ENCODE assay signal across 1 cellular context in genomic region chr6:291697-292505, GRCh38.
TF ChIP-seq lines count a peak whose summit lies in the region.

Gene DUSP22, plus strand, starts transcription at chr6:292487. Its CDS starts 53 bp downstream, at chr6:292540.

TF ChIP-seq in GM12878, 131 proteins besides CTCF, POLR2A, EP300 and RAD21 (continued from another document and continues in another):
- no peak for TF ChIP-seq ZNF592 (IDR thresholded peaks at IDR 0.05)
- TF ChIP-seq, protein P1, sequence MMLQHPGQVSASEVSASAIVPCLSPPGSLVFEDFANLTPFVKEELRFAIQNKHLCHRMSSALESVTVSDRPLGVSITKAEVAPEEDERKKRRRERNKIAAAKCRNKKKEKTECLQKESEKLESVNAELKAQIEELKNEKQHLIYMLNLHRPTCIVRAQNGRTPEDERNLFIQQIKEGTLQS (IDR thresholded peaks at IDR 0.05; ENCODE audit: borderline replicate concordance, extremely low read depth, low read depth, low read length), result no peak
- TF ChIP-seq, protein P2, sequence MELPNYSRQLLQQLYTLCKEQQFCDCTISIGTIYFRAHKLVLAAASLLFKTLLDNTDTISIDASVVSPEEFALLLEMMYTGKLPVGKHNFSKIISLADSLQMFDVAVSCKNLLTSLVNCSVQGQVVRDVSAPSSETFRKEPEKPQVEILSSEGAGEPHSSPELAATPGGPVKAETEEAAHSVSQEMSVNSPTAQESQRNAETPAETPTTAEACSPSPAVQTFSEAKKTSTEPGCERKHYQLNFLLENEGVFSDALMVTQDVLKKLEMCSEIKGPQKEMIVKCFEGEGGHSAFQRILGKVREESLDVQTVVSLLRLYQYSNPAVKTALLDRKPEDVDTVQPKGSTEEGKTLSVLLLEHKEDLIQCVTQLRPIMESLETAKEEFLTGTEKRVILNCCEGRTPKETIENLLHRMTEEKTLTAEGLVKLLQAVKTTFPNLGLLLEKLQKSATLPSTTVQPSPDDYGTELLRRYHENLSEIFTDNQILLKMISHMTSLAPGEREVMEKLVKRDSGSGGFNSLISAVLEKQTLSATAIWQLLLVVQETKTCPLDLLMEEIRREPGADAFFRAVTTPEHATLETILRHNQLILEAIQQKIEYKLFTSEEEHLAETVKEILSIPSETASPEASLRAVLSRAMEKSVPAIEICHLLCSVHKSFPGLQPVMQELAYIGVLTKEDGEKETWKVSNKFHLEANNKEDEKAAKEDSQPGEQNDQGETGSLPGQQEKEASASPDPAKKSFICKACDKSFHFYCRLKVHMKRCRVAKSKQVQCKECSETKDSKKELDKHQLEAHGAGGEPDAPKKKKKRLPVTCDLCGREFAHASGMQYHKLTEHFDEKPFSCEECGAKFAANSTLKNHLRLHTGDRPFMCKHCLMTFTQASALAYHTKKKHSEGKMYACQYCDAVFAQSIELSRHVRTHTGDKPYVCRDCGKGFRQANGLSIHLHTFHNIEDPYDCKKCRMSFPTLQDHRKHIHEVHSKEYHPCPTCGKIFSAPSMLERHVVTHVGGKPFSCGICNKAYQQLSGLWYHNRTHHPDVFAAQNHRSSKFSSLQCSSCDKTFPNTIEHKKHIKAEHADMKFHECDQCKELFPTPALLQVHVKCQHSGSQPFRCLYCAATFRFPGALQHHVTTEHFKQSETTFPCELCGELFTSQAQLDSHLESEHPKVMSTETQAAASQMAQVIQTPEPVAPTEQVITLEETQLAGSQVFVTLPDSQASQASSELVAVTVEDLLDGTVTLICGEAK (IDR thresholded peaks at IDR 0.05; ENCODE audit: borderline replicate concordance), result no peak
- peak; percentile 87; the same call in 1 of the 2 replicates for TF ChIP-seq ESRRA (IDR thresholded peaks at IDR 0.05; ENCODE audit: low read length)
- 0 out of 2 replicates have a peak, but pooled peaks have one; percentile 13 for TF ChIP-seq ZBTB4 (CRISPR knock-in tag; IDR thresholded peaks at IDR 0.05)
- no peak; the same call in 1 of the 2 replicates for TF ChIP-seq SMC3 (IDR thresholded peaks at IDR 0.05; ENCODE audit: borderline replicate concordance, low read length)
- TF ChIP-seq IKZF1 (conservative IDR thresholded peaks at IDR 0.05), result no peak
- TF ChIP-seq HDGF (IDR thresholded peaks at IDR 0.05), result no peak; the same call in none of the 2 replicates
- TF ChIP-seq, protein P3, sequence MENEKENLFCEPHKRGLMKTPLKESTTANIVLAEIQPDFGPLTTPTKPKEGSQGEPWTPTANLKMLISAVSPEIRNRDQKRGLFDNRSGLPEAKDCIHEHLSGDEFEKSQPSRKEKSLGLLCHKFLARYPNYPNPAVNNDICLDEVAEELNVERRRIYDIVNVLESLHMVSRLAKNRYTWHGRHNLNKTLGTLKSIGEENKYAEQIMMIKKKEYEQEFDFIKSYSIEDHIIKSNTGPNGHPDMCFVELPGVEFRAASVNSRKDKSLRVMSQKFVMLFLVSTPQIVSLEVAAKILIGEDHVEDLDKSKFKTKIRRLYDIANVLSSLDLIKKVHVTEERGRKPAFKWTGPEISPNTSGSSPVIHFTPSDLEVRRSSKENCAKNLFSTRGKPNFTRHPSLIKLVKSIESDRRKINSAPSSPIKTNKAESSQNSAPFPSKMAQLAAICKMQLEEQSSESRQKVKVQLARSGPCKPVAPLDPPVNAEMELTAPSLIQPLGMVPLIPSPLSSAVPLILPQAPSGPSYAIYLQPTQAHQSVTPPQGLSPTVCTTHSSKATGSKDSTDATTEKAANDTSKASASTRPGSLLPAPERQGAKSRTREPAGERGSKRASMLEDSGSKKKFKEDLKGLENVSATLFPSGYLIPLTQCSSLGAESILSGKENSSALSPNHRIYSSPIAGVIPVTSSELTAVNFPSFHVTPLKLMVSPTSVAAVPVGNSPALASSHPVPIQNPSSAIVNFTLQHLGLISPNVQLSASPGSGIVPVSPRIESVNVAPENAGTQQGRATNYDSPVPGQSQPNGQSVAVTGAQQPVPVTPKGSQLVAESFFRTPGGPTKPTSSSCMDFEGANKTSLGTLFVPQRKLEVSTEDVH (IDR thresholded peaks at IDR 0.05; ENCODE audit: low read depth, partially characterized antibody), result no peak
- TF ChIP-seq KAT2A (conservative IDR thresholded peaks at IDR 0.05; ENCODE audit: control insufficient read depth, low read depth, low read length), result no peak
- peak; percentile 84 for TF ChIP-seq JUNB (IDR thresholded peaks at IDR 0.05)
- no peak for TF ChIP-seq CEBPB (IDR thresholded peaks at IDR 0.05; ENCODE audit: borderline replicate concordance in 1 of 2, low read depth in 2 of 2, low read length in 2 of 2)
- no peak for TF ChIP-seq NR2C2 (IDR thresholded peaks at IDR 0.05; ENCODE audit: borderline replicate concordance, control insufficient read depth, insufficient read length, low read depth)
- no peak for TF ChIP-seq DPF2 (IDR thresholded peaks at IDR 0.05)
- no peak for TF ChIP-seq IKZF2 (IDR thresholded peaks at IDR 0.05)
- TF ChIP-seq RFX5 (IDR thresholded peaks at IDR 0.05; ENCODE audit: low read depth, low read length), result no peak
- peak; percentile 48; the same call in 1 of the 2 replicates for TF ChIP-seq POLR2AphosphoS2 (IDR thresholded peaks at IDR 0.05; ENCODE audit: low read depth, low read length)
- TF ChIP-seq PAX5 (IDR thresholded peaks at IDR 0.05; ENCODE audit: borderline replicate concordance, low read depth, low read length), result peak; percentile 53; the same call in 1 of the 2 replicates
- no peak; the same call in 1 of the 2 replicates for TF ChIP-seq YY1 (IDR thresholded peaks at IDR 0.05; ENCODE audit: low read depth, low read length)
- TF ChIP-seq CBX3 (IDR thresholded peaks at IDR 0.05; ENCODE audit: borderline replicate concordance, low read depth), result no peak
- TF ChIP-seq, protein P4, sequence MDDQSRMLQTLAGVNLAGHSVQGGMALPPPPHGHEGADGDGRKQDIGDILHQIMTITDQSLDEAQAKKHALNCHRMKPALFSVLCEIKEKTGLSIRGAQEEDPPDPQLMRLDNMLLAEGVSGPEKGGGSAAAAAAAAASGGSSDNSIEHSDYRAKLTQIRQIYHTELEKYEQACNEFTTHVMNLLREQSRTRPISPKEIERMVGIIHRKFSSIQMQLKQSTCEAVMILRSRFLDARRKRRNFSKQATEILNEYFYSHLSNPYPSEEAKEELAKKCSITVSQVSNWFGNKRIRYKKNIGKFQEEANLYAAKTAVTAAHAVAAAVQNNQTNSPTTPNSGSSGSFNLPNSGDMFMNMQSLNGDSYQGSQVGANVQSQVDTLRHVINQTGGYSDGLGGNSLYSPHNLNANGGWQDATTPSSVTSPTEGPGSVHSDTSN (IDR thresholded peaks at IDR 0.05; ENCODE audit: insufficient replicate concordance, low read depth, low read length), result peak; percentile 8
- TF ChIP-seq TBL1XR1 (IDR thresholded peaks at IDR 0.05; ENCODE audit: low read depth, low read length), result no peak; the same call in 1 of the 2 replicates
- TF ChIP-seq, protein P5, sequence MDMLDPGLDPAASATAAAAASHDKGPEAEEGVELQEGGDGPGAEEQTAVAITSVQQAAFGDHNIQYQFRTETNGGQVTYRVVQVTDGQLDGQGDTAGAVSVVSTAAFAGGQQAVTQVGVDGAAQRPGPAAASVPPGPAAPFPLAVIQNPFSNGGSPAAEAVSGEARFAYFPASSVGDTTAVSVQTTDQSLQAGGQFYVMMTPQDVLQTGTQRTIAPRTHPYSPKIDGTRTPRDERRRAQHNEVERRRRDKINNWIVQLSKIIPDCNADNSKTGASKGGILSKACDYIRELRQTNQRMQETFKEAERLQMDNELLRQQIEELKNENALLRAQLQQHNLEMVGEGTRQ (IDR thresholded peaks at IDR 0.05; ENCODE audit: borderline replicate concordance, low read depth, low read length), result no peak
- TF ChIP-seq NFYA (IDR thresholded peaks at IDR 0.05; ENCODE audit: borderline replicate concordance, low read depth, low read length), result no peak
- TF ChIP-seq PML (IDR thresholded peaks at IDR 0.05; ENCODE audit: low read length), result no peak
- TF ChIP-seq CBFB (IDR thresholded peaks at IDR 0.05; ENCODE audit: low read depth), result peak; percentile 80
- 0 out of 2 replicates have a peak, but pooled peaks have one; percentile 44 for TF ChIP-seq JUND (IDR thresholded peaks at IDR 0.05; ENCODE audit: low read depth, low read length)
- TF ChIP-seq, protein P6, sequence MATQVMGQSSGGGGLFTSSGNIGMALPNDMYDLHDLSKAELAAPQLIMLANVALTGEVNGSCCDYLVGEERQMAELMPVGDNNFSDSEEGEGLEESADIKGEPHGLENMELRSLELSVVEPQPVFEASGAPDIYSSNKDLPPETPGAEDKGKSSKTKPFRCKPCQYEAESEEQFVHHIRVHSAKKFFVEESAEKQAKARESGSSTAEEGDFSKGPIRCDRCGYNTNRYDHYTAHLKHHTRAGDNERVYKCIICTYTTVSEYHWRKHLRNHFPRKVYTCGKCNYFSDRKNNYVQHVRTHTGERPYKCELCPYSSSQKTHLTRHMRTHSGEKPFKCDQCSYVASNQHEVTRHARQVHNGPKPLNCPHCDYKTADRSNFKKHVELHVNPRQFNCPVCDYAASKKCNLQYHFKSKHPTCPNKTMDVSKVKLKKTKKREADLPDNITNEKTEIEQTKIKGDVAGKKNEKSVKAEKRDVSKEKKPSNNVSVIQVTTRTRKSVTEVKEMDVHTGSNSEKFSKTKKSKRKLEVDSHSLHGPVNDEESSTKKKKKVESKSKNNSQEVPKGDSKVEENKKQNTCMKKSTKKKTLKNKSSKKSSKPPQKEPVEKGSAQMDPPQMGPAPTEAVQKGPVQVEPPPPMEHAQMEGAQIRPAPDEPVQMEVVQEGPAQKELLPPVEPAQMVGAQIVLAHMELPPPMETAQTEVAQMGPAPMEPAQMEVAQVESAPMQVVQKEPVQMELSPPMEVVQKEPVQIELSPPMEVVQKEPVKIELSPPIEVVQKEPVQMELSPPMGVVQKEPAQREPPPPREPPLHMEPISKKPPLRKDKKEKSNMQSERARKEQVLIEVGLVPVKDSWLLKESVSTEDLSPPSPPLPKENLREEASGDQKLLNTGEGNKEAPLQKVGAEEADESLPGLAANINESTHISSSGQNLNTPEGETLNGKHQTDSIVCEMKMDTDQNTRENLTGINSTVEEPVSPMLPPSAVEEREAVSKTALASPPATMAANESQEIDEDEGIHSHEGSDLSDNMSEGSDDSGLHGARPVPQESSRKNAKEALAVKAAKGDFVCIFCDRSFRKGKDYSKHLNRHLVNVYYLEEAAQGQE (IDR thresholded peaks at IDR 0.05; ENCODE audit: low read depth, low read length), result no peak
- TF ChIP-seq, protein P7, sequence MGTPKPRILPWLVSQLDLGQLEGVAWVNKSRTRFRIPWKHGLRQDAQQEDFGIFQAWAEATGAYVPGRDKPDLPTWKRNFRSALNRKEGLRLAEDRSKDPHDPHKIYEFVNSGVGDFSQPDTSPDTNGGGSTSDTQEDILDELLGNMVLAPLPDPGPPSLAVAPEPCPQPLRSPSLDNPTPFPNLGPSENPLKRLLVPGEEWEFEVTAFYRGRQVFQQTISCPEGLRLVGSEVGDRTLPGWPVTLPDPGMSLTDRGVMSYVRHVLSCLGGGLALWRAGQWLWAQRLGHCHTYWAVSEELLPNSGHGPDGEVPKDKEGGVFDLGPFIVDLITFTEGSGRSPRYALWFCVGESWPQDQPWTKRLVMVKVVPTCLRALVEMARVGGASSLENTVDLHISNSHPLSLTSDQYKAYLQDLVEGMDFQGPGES (IDR thresholded peaks at IDR 0.05), result 0 out of 2 replicates have a peak, but pooled peaks have one; percentile 17
- TF ChIP-seq FOXK2 (IDR thresholded peaks at IDR 0.05), result no peak
- TF ChIP-seq BHLHE40 (IDR thresholded peaks at IDR 0.05; ENCODE audit: borderline replicate concordance in 1 of 2, low read depth in 2 of 2, low read length in 1 of 2), result peak in 1 of 2 experiments; percentile 75; a peak in 2 of 4 replicates
- 0 out of 2 replicates have a peak, but pooled peaks have one; percentile 12 for TF ChIP-seq MEF2A (IDR thresholded peaks at IDR 0.05; ENCODE audit: insufficient read depth, low read depth, low read length)
- TF ChIP-seq LARP7 (IDR thresholded peaks at IDR 0.05), result no peak
- no peak for TF ChIP-seq HDAC6 (IDR thresholded peaks at IDR 0.05; ENCODE audit: unreplicated experiment)
- peak; percentile 86 for TF ChIP-seq POU2F2 (IDR thresholded peaks at IDR 0.05; ENCODE audit: borderline replicate concordance, low read depth, low read length)
- TF ChIP-seq MXI1 (IDR thresholded peaks at IDR 0.05; ENCODE audit: low read depth, low read length), result no peak
